In the genomic region with DNA sequence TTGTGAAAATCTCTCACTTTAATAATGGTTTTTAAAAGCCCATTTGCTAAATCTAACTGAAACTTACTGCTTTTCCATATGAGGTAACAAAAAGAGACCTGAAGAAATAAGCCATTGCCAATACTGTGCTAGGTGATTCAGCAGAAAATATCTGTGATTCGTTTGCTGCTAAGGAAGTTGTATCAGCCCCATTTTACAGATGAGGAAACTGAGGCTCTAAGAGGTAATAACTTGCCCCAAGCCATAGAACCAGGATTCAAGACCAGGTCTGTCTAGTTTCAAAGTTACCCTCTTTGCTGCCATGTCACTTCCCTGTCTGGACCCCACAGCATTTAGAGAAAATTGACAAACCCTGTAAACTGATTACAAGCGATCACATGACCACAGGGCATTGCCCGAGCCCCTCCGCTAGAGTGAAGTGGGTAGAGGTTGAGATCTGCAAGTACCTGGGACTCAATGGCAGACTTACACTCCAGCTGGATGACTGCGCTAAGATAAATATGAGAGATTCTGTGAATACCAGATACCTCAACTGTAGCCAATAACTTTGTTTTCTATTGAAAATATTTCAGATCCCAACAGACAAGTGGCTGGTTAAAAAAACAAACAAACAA, we compare ENCODE assay signal across 29 cellular contexts.
"Had no signal": no experiment of that assay in that cellular context is flagged by ENCODE, and none has a peak within 500 bp of the region (broad histone marks: within the 10 kb centered on the region; RNA-seq: fewer than 3 reads in every experiment).

No MANE protein-coding gene starts in this region.

- H3K27me3 ChIP-seq: adrenal gland, cardiac muscle cell, dorsolateral prefrontal cortex, gastrocnemius medialis, neural progenitor cell, right atrium auricular region, tibial nerve had no signal

- H3K9me3 ChIP-seq: adrenal gland, gastrocnemius medialis, right atrium auricular region, tibial nerve had no signal

- H3K4me3 ChIP-seq: adrenal gland, cardiac muscle cell, coronary artery, dorsolateral prefrontal cortex, gastrocnemius medialis, neural progenitor cell, right atrium auricular region, tibial nerve had no signal

- H3K36me3 ChIP-seq: adrenal gland, cardiac muscle cell, gastrocnemius medialis, neural progenitor cell, right atrium auricular region, tibial nerve had no signal

- H3K9ac ChIP-seq: neural progenitor cell had no signal

- H3K9me3 Mint-ChIP-seq: activated naive CD8-positive, alpha-beta T cell treated with anti-CD3 and anti-CD28 coated beads for 36 hours; naive thymus-derived CD8-positive, alpha-beta T cell; neural progenitor cell; stimulated activated naive B cell treated with anti-CD40 and anti-IgM and Interleukin-4, amounts not matched to agents 10 μg/mL and 1 μg/mL and 100 μg/mL, for 72 hours; T-helper 1 cell treated with Interleukin-12 subunit alpha and Interleukin-12 subunit beta and Interleukin-4 antibody, amounts not matched to agents 30 μg/mL and 1 μg/mL, for 36 hours had no signal

- H3K27ac Mint-ChIP-seq: activated naive CD8-positive, alpha-beta T cell treated with anti-CD3 and anti-CD28 coated beads for 36 hours; brain; neural progenitor cell; stimulated activated naive B cell treated with anti-CD40 and anti-IgM and Interleukin-4, amounts not matched to agents 10 μg/mL and 1 μg/mL and 100 μg/mL, for 72 hours; T-helper 1 cell treated with Interleukin-12 subunit alpha and Interleukin-12 subunit beta and Interleukin-4 antibody, amounts not matched to agents 30 μg/mL and 1 μg/mL, for 36 hours had no signal

- H3K27me3 Mint-ChIP-seq: activated naive CD8-positive, alpha-beta T cell treated with anti-CD3 and anti-CD28 coated beads for 36 hours; naive thymus-derived CD8-positive, alpha-beta T cell; stimulated activated naive B cell treated with anti-CD40 and anti-IgM and Interleukin-4, amounts not matched to agents 10 μg/mL and 1 μg/mL and 100 μg/mL, for 72 hours had no signal

- DNase-seq: activated CD4-positive, alpha-beta T cell treated with anti-CD3 and anti-CD28 coated beads for 48 hours; activated CD4-positive, alpha-beta T cell treated with anti-CD3 and anti-CD28 coated beads, Interleukin-2, amount 50 U/mL, for 48 hours; activated CD8-positive, alpha-beta memory T cell treated with anti-CD3 and anti-CD28 coated beads for 24 hours; activated effector memory CD4-positive, alpha-beta T cell treated with Interleukin-2 at 50 U/mL for 16 hours; activated naive CD4-positive, alpha-beta T cell treated with Interleukin-2 at 50 U/mL for 16 hours; activated naive CD8-positive, alpha-beta T cell treated with anti-CD3 and anti-CD28 coated beads for 36 hours; adrenal gland; aorta; cerebellar nuclear complex; dorsolateral prefrontal cortex; effector memory CD4-positive, alpha-beta T cell; gastrocnemius medialis; hippocampal formation; left cardiac atrium; naive thymus-derived CD8-positive, alpha-beta T cell; occipital lobe; stimulated activated CD4-positive, alpha-beta T cell treated with anti-CD3 and anti-CD28 coated beads, Interleukin-15, amount 100 ng/mL, for 24 hours; stimulated activated CD4-positive, alpha-beta T cell treated with anti-CD3 and anti-CD28 coated beads, Interleukin-2, amount 100 ng/mL, for 24 hours; stimulated activated naive B cell treated with anti-CD40 and anti-IgM and Interleukin-4, amounts not matched to agents 10 μg/mL and 1 μg/mL and 100 μg/mL, for 72 hours; T-helper 9 cell had no signal

- H3K27ac ChIP-seq: adrenal gland, cardiac muscle cell, coronary artery, gastrocnemius medialis, neural progenitor cell, right atrium auricular region, tibial nerve, VCaP had no signal

- H3K4me2 ChIP-seq: neural progenitor cell had no signal

- H3K36me3 Mint-ChIP-seq: activated naive CD8-positive, alpha-beta T cell treated with anti-CD3 and anti-CD28 coated beads for 36 hours; naive thymus-derived CD8-positive, alpha-beta T cell; stimulated activated naive B cell treated with anti-CD40 and anti-IgM and Interleukin-4, amounts not matched to agents 10 μg/mL and 1 μg/mL and 100 μg/mL, for 72 hours had no signal

- H2AFZ ChIP-seq: neural progenitor cell had no signal

- ATAC-seq: activated CD4-positive, CD25-positive, alpha-beta regulatory T cell treated with anti-CD3 and anti-CD28 coated beads, Interleukin-2, amount 50 U/mL, for 24 hours; gastrocnemius medialis; left cardiac atrium; naive thymus-derived CD8-positive, alpha-beta T cell; stimulated activated naive B cell treated with anti-CD40 and anti-IgM and Interleukin-4, amounts not matched to agents 10 μg/mL and 1 μg/mL and 100 μg/mL, for 72 hours had no signal

- H3K4me3 Mint-ChIP-seq: activated naive CD8-positive, alpha-beta T cell treated with anti-CD3 and anti-CD28 coated beads for 36 hours; brain; naive thymus-derived CD8-positive, alpha-beta T cell; neural progenitor cell; stimulated activated naive B cell treated with anti-CD40 and anti-IgM and Interleukin-4, amounts not matched to agents 10 μg/mL and 1 μg/mL and 100 μg/mL, for 72 hours; T-helper 1 cell treated with Interleukin-12 subunit alpha and Interleukin-12 subunit beta and Interleukin-4 antibody, amounts not matched to agents 30 μg/mL and 1 μg/mL, for 36 hours had no signal
